In genomic region chr10:104642311-104643022, GRCh38 we compare ENCODE assay signal across 2 cellular contexts.
TF ChIP-seq lines count a peak whose summit lies in the region.

No MANE protein-coding gene starts in this region.

TF ChIP-seq in A549, 52 proteins besides CTCF, POLR2A, EP300 and RAD21 (continued from another document):
- no peak for TF ChIP-seq NPAS2 (CRISPR knock-in tag; IDR thresholded peaks at IDR 0.05; ENCODE audit: borderline replicate concordance)
- TF ChIP-seq SMC3 (IDR thresholded peaks at IDR 0.05), result peak; percentile 32; the same call in 2 of the 3 replicates
- TF ChIP-seq MYC (IDR thresholded peaks at IDR 0.05; ENCODE audit: borderline replicate concordance, low read length), result no peak
- no peak for TF ChIP-seq TP53 (CRISPR knock-in tag; IDR thresholded peaks at IDR 0.05)
- TF ChIP-seq JUNB (IDR thresholded peaks at IDR 0.05), result no peak
- TF ChIP-seq HEYL (CRISPR knock-in tag; IDR thresholded peaks at IDR 0.05), result no peak
- no peak for TF ChIP-seq RCOR1 (IDR thresholded peaks at IDR 0.05; ENCODE audit: low read depth, low read length)
- TF ChIP-seq MAZ (IDR thresholded peaks at IDR 0.05; ENCODE audit: borderline replicate concordance, low read depth, low read length), result no peak
- TF ChIP-seq MAX (IDR thresholded peaks at IDR 0.05), result peak; percentile 79
- TF ChIP-seq, protein P1, sequence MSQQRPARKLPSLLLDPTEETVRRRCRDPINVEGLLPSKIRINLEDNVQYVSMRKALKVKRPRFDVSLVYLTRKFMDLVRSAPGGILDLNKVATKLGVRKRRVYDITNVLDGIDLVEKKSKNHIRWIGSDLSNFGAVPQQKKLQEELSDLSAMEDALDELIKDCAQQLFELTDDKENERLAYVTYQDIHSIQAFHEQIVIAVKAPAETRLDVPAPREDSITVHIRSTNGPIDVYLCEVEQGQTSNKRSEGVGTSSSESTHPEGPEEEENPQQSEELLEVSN (IDR thresholded peaks at IDR 0.05; ENCODE audit: borderline replicate concordance, low read depth), result peak; percentile 78; the same call in 1 of the 2 replicates
- TF ChIP-seq ZC3H11A (IDR thresholded peaks at IDR 0.05), result no peak

TF ChIP-seq in GM23338, 12 proteins besides CTCF, POLR2A, EP300 and RAD21 (continued from another document):
- TF ChIP-seq ETS1 (IDR thresholded peaks at IDR 0.05) (no peak), EZH2 (IDR thresholded peaks at IDR 0.05; ENCODE audit: low read depth, unreplicated experiment) (peak; percentile 68), REST (IDR thresholded peaks at IDR 0.05; ENCODE audit: unreplicated experiment) (no peak)
